ENCODE assay signal across 5 cellular contexts in the genomic region with DNA sequence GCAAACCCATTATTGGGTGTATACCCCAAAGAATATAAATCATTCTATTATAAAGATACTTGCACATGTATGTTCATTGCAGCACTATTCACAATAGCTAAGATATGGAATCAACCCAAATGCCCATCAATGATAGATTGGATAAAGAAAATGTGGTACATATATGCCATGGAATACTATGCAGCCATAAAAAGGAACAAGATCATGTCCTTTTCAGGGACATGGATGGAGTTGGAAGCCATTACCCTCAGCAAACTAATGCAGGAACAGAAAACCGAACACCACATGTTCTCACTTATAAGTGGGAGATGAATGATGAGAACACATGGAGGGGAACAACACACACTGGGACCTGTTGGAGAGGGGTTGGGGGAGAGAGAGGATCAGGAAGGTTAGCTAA. TPM values are rescaled to one million over a fixed set of nuclear protein-coding genes. Genes with fewer than 3 reads are reported as not detected.
"Had no signal": no experiment of that assay in that cellular context is flagged by ENCODE, and none has a peak within 500 bp of the region (broad histone marks: within the 10 kb centered on the region; RNA-seq: fewer than 3 reads in every experiment).

No MANE protein-coding gene starts in this region.

RNA-seq across cellular contexts. Expression of gene CD84, which starts 16.1 kb away (rescaled TPM):
- total RNA-seq: LHCN-M2, MCF 10A, PC-3, SK-MEL-5 had no signal
- polyA plus RNA-seq: SK-N-SH had no signal

RNA-seq across cellular contexts. Expression of gene SLAMF6, which starts 40.2 kb away (rescaled TPM):
- total RNA-seq: LHCN-M2, MCF 10A, PC-3, SK-MEL-5 had no signal
- polyA plus RNA-seq: SK-N-SH had no signal
